ENCODE assay signal across 15 cellular contexts in the genomic region with DNA sequence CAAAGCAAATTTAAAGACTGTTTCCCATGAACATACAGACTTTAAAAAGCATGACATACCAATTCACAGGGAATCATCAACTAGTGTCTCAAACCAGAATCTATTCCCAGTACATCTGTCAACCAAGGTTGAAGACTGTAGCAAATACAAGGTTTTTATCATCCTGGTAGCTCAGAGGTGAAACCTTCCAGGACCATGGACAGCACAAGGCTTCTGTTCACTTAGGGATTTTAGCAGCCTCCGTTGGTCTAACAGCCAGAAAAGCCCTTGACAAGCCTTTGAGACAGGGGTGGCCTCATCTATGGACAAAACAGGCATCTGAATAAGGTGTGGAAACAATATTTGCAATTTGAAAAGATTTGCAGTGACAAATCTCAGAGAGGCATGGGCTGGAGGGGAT.
A peak's percentile ranks its signal among the peaks of the same experiment; 100 is the strongest.
DNase-seq lines count a peak whose midpoint lies in the region; TF ChIP-seq lines count a peak whose summit lies in the region.
"Had no signal": no experiment of that assay in that cellular context is flagged by ENCODE, and none has a peak within 500 bp of the region (broad histone marks: within the 10 kb centered on the region; RNA-seq: fewer than 3 reads in every experiment).

No MANE protein-coding gene starts in this region.

- H3K27me3 Mint-ChIP-seq in endothelial cell (ENCODE audit: unreplicated experiment): no peaks in the 10 kb centered on the region
- no peaks in the 10 kb centered on the region for H3K27me3 Mint-ChIP-seq in progenitor cell of endocrine pancreas
- H3K27me3 Mint-ChIP-seq in activated naive CD8-positive, alpha-beta T cell treated with anti-CD3 and anti-CD28 coated beads for 36 hours: peaks cover under 1% of the 10 kb centered on the region
- H3K27me3 Mint-ChIP-seq: activated CD4-positive, alpha-beta T cell treated with anti-CD3 and anti-CD28 coated beads, Interleukin-2, amount 10 ng/mL, durations not matched to agents 24 days and 14 days; memory B cell had no signal

- H3K4me3 Mint-ChIP-seq in endothelial cell (ENCODE audit: unreplicated experiment) (no peak overlapping the region), progenitor cell of endocrine pancreas (ENCODE audit: low read depth) (no peak overlapping the region)
- no peak overlapping the region for H3K4me3 Mint-ChIP-seq in activated naive CD8-positive, alpha-beta T cell treated with anti-CD3 and anti-CD28 coated beads for 36 hours
- H3K4me3 Mint-ChIP-seq: activated CD4-positive, alpha-beta T cell treated with anti-CD3 and anti-CD28 coated beads, Interleukin-2, amount 10 ng/mL, durations not matched to agents 24 days and 14 days; activated T-helper 1 cell treated with anti-CD3 and anti-CD28 coated beads, Interleukin-12 subunit alpha, Interleukin-12 subunit beta, Interleukin-2, Interleukin-4 antibody, amounts not matched to agents 30 ng/mL and 10 ng/mL and 1 ng/mL, durations not matched to agents 14 hours and 24 hours and 36 hours; memory B cell had no signal

- no peak for TF ChIP-seq CTCF in endothelial cell (IDR thresholded peaks at IDR 0.05; ENCODE audit: unreplicated experiment)
- TF ChIP-seq CTCF in progenitor cell of endocrine pancreas (IDR thresholded peaks at IDR 0.05; ENCODE audit: unreplicated experiment): no peak

- H3K9me3 Mint-ChIP-seq in endothelial cell (ENCODE audit: unreplicated experiment) (no peaks in the 10 kb centered on the region), progenitor cell of endocrine pancreas (ENCODE audit: low read depth) (no peaks in the 10 kb centered on the region)
- no peaks in the 10 kb centered on the region for H3K9me3 Mint-ChIP-seq in activated naive CD8-positive, alpha-beta T cell treated with anti-CD3 and anti-CD28 coated beads for 36 hours
- H3K9me3 Mint-ChIP-seq: activated CD4-positive, alpha-beta T cell treated with anti-CD3 and anti-CD28 coated beads, Interleukin-2, amount 10 ng/mL, durations not matched to agents 24 days and 14 days; activated T-helper 1 cell treated with anti-CD3 and anti-CD28 coated beads, Interleukin-12 subunit alpha, Interleukin-12 subunit beta, Interleukin-2, Interleukin-4 antibody, amounts not matched to agents 30 ng/mL and 10 ng/mL and 1 ng/mL, durations not matched to agents 14 hours and 24 hours and 36 hours; memory B cell had no signal

- H3K36me3 Mint-ChIP-seq in endothelial cell (ENCODE audit: low read depth, unreplicated experiment) (no peaks in the 10 kb centered on the region), progenitor cell of endocrine pancreas (ENCODE audit: insufficient read depth) (no peaks in the 10 kb centered on the region)
- no peaks in the 10 kb centered on the region for H3K36me3 Mint-ChIP-seq in activated naive CD8-positive, alpha-beta T cell treated with anti-CD3 and anti-CD28 coated beads for 36 hours
- H3K36me3 Mint-ChIP-seq: memory B cell had no signal

- peak; percentile 2 for DNase-seq in DMS 273 (lab: John Stamatoyannopoulos, UW; ENCODE audit: unreplicated experiment)
- DNase-seq in DMS 273 treated with DMSO at 0.1 percent for 48 hours (lab: John Stamatoyannopoulos, UW): no peak
- DNase-seq in endothelial cell (ENCODE audit: low spot score): peak; percentile 46
- DNase-seq in progenitor cell of endocrine pancreas (ENCODE audit: low spot score, unreplicated experiment): peak; percentile 21
- DNase-seq in activated naive CD8-positive, alpha-beta T cell treated with anti-CD3 and anti-CD28 coated beads for 36 hours: no peak
- no peak for DNase-seq in COR-L47 (lab: John Stamatoyannopoulos, UW)
- no peak for DNase-seq in HCEC 1CT
- DNase-seq: activated CD4-positive, alpha-beta T cell treated with anti-CD3 and anti-CD28 coated beads, Interleukin-2, amount 10 ng/mL, durations not matched to agents 24 days and 14 days; GOT3; NCI-H187; NK-92 treated with Interleukin-12 subunit alpha and Interleukin-12 subunit beta, amount 100 ng/mL, for 24 hours; thyroid gland had no signal

- peaks cover 20% of the 10 kb centered on the region for H3K4me1 Mint-ChIP-seq in endothelial cell (ENCODE audit: unreplicated experiment)
- no peaks in the 10 kb centered on the region for H3K4me1 Mint-ChIP-seq in progenitor cell of endocrine pancreas (ENCODE audit: low read depth)
- no peaks in the 10 kb centered on the region for H3K4me1 Mint-ChIP-seq in activated naive CD8-positive, alpha-beta T cell treated with anti-CD3 and anti-CD28 coated beads for 36 hours
- H3K4me1 Mint-ChIP-seq: activated CD4-positive, alpha-beta T cell treated with anti-CD3 and anti-CD28 coated beads, Interleukin-2, amount 10 ng/mL, durations not matched to agents 24 days and 14 days; memory B cell had no signal

- H3K27ac Mint-ChIP-seq in endothelial cell (ENCODE audit: unreplicated experiment) (no peak overlapping the region), progenitor cell of endocrine pancreas (no peak overlapping the region)
- no peak overlapping the region for H3K27ac Mint-ChIP-seq in activated naive CD8-positive, alpha-beta T cell treated with anti-CD3 and anti-CD28 coated beads for 36 hours
- H3K27ac Mint-ChIP-seq: activated CD4-positive, alpha-beta T cell treated with anti-CD3 and anti-CD28 coated beads, Interleukin-2, amount 10 ng/mL, durations not matched to agents 24 days and 14 days; activated T-helper 1 cell treated with anti-CD3 and anti-CD28 coated beads, Interleukin-12 subunit alpha, Interleukin-12 subunit beta, Interleukin-2, Interleukin-4 antibody, amounts not matched to agents 30 ng/mL and 10 ng/mL and 1 ng/mL, durations not matched to agents 14 hours and 24 hours and 36 hours; memory B cell had no signal

TF ChIP-seq in PFSK-1, 5 proteins besides CTCF, POLR2A, EP300 and RAD21:
- no peak for TF ChIP-seq FOXP2 (optimal IDR thresholded peaks at IDR 0.05; ENCODE audit: borderline replicate concordance, extremely low read depth, extremely low read length, insufficient read depth)
- TF ChIP-seq, protein P1, sequence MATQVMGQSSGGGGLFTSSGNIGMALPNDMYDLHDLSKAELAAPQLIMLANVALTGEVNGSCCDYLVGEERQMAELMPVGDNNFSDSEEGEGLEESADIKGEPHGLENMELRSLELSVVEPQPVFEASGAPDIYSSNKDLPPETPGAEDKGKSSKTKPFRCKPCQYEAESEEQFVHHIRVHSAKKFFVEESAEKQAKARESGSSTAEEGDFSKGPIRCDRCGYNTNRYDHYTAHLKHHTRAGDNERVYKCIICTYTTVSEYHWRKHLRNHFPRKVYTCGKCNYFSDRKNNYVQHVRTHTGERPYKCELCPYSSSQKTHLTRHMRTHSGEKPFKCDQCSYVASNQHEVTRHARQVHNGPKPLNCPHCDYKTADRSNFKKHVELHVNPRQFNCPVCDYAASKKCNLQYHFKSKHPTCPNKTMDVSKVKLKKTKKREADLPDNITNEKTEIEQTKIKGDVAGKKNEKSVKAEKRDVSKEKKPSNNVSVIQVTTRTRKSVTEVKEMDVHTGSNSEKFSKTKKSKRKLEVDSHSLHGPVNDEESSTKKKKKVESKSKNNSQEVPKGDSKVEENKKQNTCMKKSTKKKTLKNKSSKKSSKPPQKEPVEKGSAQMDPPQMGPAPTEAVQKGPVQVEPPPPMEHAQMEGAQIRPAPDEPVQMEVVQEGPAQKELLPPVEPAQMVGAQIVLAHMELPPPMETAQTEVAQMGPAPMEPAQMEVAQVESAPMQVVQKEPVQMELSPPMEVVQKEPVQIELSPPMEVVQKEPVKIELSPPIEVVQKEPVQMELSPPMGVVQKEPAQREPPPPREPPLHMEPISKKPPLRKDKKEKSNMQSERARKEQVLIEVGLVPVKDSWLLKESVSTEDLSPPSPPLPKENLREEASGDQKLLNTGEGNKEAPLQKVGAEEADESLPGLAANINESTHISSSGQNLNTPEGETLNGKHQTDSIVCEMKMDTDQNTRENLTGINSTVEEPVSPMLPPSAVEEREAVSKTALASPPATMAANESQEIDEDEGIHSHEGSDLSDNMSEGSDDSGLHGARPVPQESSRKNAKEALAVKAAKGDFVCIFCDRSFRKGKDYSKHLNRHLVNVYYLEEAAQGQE (IDR thresholded peaks at IDR 0.05; ENCODE audit: insufficient read depth in 1 of 2, low read depth in 2 of 2, low read length in 2 of 2): peak; percentile 85 to 96

Comparison
In these comparisons a context has a peak if more than half of its experiments do, and no peak if none do; other contexts are left out.
1. DNase-seq: peak in DMS 273 (single experiment), endothelial cell (single experiment) and progenitor cell of endocrine pancreas (single experiment); none in DMS 273 treated with DMSO at 0.1 percent for 48 hours (single experiment), activated naive CD8-positive, alpha-beta T cell treated with anti-CD3 and anti-CD28 coated beads for 36 hours (single experiment), COR-L47 (single experiment) and HCEC 1CT (single experiment).